8 cellular contexts compared by ENCODE assay signal in genomic region chr3:107523361-107524213, GRCh38. TPM values are rescaled to one million over a fixed set of nuclear protein-coding genes. Genes with fewer than 3 reads are reported as not detected.
DNase-seq lines count a peak whose midpoint lies in the region; ATAC-seq and TF ChIP-seq lines count a peak whose summit lies in the region.

No MANE protein-coding gene starts in this region.

- peak; percentile 60 to 90 (median 86) for DNase-seq in NCI-H1417 (lab: John Stamatoyannopoulos, UW)
- DNase-seq in NCI-H1417 treated with DMSO at 0.1 percent for 48 hours (lab: John Stamatoyannopoulos, UW), result no peak
- DNase-seq in NCI-H1105 treated with DMSO at 0.1 percent for 48 hours (lab: John Stamatoyannopoulos, UW), result peak; percentile 76
- peak; percentile 10 for DNase-seq in activated CD4-positive, CD25-positive, alpha-beta regulatory T cell treated with anti-CD3 and anti-CD28 coated beads, Interleukin-2, amount 50 U/mL, for 16 hours (ENCODE audit: low read depth, low spot score)
- no peak for DNase-seq in chondrocyte (ENCODE audit: low spot score)
- DNase-seq in kidney epithelial cell (ENCODE audit: low read depth), result no peak
- peak; percentile 72 for DNase-seq in stimulated activated CD4-positive, alpha-beta T cell treated with anti-CD3 and anti-CD28 coated beads, Interleukin-15, amount 100 ng/mL, for 24 hours

- H3K27me3 ChIP-seq in kidney epithelial cell (ENCODE audit: control insufficient read depth, insufficient read depth, low read length), result no peaks in the 10 kb centered on the region

- H3K9me3 Mint-ChIP-seq in chondrocyte (ENCODE audit: low read depth), result no peaks in the 10 kb centered on the region

- H3K4me1 Mint-ChIP-seq in chondrocyte (ENCODE audit: low read depth), result peaks cover 18% of the 10 kb centered on the region

- H3K4me3 Mint-ChIP-seq in chondrocyte (ENCODE audit: unreplicated experiment), result peak overlapping the region; percentile 92

- H3K27ac Mint-ChIP-seq in chondrocyte (ENCODE audit: unreplicated experiment), result peak overlapping the region; percentile 94

- no peaks in the 10 kb centered on the region for H3K27me3 Mint-ChIP-seq in chondrocyte (ENCODE audit: low read depth)

- TF ChIP-seq CTCF in chondrocyte (IDR thresholded peaks at IDR 0.05) (no peak), kidney epithelial cell (IDR thresholded peaks at IDR 0.05; ENCODE audit: insufficient read depth, low read length, poor library complexity, severe bottlenecking) (no peak)

- H3K4me3 ChIP-seq in kidney epithelial cell (ENCODE audit: low read depth, low read length), result peak overlapping the region; percentile 74

- no peaks in the 10 kb centered on the region for H3K36me3 ChIP-seq in kidney epithelial cell (ENCODE audit: control insufficient read depth, insufficient read depth, low read length)

- ATAC-seq in HG02610 (IDR thresholded peaks at IDR 0.05; ENCODE audit: unreplicated experiment), result peak; percentile 26

- H3K36me3 Mint-ChIP-seq in chondrocyte (ENCODE audit: low read depth), result peaks cover 2% of the 10 kb centered on the region

RNA-seq across cellular contexts. Expression of gene BBX, which starts 0.8 kb away (rescaled TPM):
- total RNA-seq in chondrocyte, result 68.4 to 82.7 TPM (median 69.6 TPM) in 3 replicates
- 50.7 and 62.2 TPM in 2 replicates for total RNA-seq in kidney epithelial cell

Comparison
In these comparisons a context has a peak if more than half of its experiments do, and no peak if none do; other contexts are left out.
1. DNase-seq: peak in NCI-H1417 (3 of 3), NCI-H1105 treated with DMSO at 0.1 percent for 48 hours (single experiment), activated CD4-positive, CD25-positive, alpha-beta regulatory T cell treated with anti-CD3 and anti-CD28 coated beads, Interleukin-2, amount 50 U/mL, for 16 hours (single experiment) and stimulated activated CD4-positive, alpha-beta T cell treated with anti-CD3 and anti-CD28 coated beads, Interleukin-15, amount 100 ng/mL, for 24 hours (single experiment); none in NCI-H1417 treated with DMSO at 0.1 percent for 48 hours (single experiment), chondrocyte (single experiment) and kidney epithelial cell (single experiment).